8 cellular contexts compared by ENCODE assay signal in the genomic region with DNA sequence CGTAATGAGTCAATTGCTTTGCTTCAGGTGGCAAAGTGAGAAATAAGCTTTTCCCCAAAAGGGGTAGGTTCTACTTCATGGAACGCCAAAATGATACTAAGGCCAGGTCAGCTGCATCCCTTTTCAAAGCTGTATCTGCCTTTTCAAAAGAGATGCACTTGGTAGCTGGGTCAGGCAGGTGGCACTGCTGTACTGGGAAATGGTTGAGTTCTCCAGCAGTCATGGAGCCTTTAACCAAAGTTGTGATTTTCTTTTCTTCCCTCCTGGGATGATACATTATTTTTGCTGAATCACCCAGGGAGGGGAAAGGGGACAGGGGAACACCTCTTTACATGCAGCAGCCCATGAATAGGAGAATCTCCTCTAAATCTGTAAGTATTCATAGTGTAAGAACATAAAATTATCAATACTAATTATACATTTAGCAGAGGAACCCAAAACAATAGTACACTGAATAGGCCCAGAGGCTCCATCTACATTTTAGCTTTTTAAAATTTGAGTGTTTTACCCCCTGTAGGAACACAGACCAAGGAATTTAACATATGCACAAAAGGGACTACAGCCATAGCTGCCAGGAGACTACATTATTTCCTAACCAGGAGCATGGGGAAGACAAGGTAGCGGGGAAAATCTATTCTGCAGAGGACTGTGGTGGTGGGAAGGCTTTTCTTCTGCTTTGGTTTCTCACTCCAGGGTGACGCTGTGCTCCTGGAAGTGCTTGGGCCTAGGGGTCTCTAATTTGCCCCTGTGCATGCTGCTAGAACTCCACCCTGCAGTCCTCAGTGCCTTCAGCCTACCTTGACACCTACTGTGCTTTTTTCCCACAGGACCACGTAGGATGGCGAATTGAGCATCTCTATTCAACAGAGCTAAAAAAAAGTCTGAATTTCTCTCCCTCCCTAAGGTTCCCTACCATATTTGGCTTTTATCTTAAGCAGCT. TPM values are rescaled to one million over a fixed set of nuclear protein-coding genes. Genes with fewer than 3 reads are reported as not detected.
A peak's percentile ranks its signal among the peaks of the same experiment; 100 is the strongest.
DNase-seq lines count a peak whose midpoint lies in the region; ATAC-seq and TF ChIP-seq lines count a peak whose summit lies in the region.

No MANE protein-coding gene starts in this region.

- H3K4me3 ChIP-seq in foreskin fibroblast (ENCODE audit: low read depth in 1 of 2, low read length in 2 of 2): no peak overlapping the region
- H3K4me3 ChIP-seq in neuronal stem cell (ENCODE audit: low read length in 2 of 2): no peak overlapping the region
- H3K4me3 ChIP-seq in upper lobe of right lung: no peak overlapping the region

- H2BK120ac ChIP-seq in neuronal stem cell (ENCODE audit: low read depth, low read length): no peak overlapping the region

- DNase-seq in G401 (ENCODE audit: low spot score) (peak; percentile 89), OCI-M1 (lab: John Stamatoyannopoulos, UW) (peak; percentile 71), foreskin fibroblast (peak; percentile 56 to 84), neuronal stem cell (ENCODE audit: low spot score) (peak; percentile 31), upper lobe of right lung (no peak)
- DNase-seq in activated T-helper 2 cell treated with anti-CD3 and anti-CD28 coated beads, Interferon-gamma antibody, Interleukin-2, Interleukin-4, amounts not matched to agents 10 μg/mL and 5 μg/mL and 100 μg/mL, durations not matched to agents 14 hours and 24 hours and 36 hours (ENCODE audit: low spot score): peak; percentile 22

- H3K27me3 Mint-ChIP-seq in activated T-helper 2 cell treated with anti-CD3 and anti-CD28 coated beads, Interferon-gamma antibody, Interleukin-2, Interleukin-4, amounts not matched to agents 10 μg/mL and 5 μg/mL and 100 μg/mL, durations not matched to agents 14 hours and 24 hours and 36 hours (ENCODE audit: low read depth): no peaks in the 10 kb centered on the region

- no peaks in the 10 kb centered on the region for H3K9me3 Mint-ChIP-seq in activated T-helper 2 cell treated with anti-CD3 and anti-CD28 coated beads, Interferon-gamma antibody, Interleukin-2, Interleukin-4, amounts not matched to agents 10 μg/mL and 5 μg/mL and 100 μg/mL, durations not matched to agents 14 hours and 24 hours and 36 hours

- H3K9ac ChIP-seq in neuronal stem cell (ENCODE audit: low read depth, low read length, poor library complexity): peak overlapping the region; percentile 38

- H3K4me1 ChIP-seq in neuronal stem cell (ENCODE audit: control insufficient read depth in 2 of 2, insufficient read depth in 1 of 2, low read depth in 1 of 2, low read length in 2 of 2): peaks cover 2 to 3% of the 10 kb centered on the region in 2 donors
- H3K4me1 ChIP-seq in upper lobe of right lung: no peaks in the 10 kb centered on the region

- no peak overlapping the region for H2AK5ac ChIP-seq in neuronal stem cell (ENCODE audit: low read depth, low read length)

- no peak overlapping the region for H2BK5ac ChIP-seq in neuronal stem cell (ENCODE audit: low read length)

- no peak overlapping the region for H3K4me2 ChIP-seq in neuronal stem cell (ENCODE audit: insufficient read depth, low read length, poor library complexity, severe bottlenecking)

- no peak overlapping the region for H2AFZ ChIP-seq in neuronal stem cell (ENCODE audit: low read length)

- H3K4me3 Mint-ChIP-seq in activated T-helper 2 cell treated with anti-CD3 and anti-CD28 coated beads, Interferon-gamma antibody, Interleukin-2, Interleukin-4, amounts not matched to agents 10 μg/mL and 5 μg/mL and 100 μg/mL, durations not matched to agents 14 hours and 24 hours and 36 hours (ENCODE audit: low read depth): no peak overlapping the region

- no peaks in the 10 kb centered on the region for H3K4me1 Mint-ChIP-seq in activated T-helper 2 cell treated with anti-CD3 and anti-CD28 coated beads, Interferon-gamma antibody, Interleukin-2, Interleukin-4, amounts not matched to agents 10 μg/mL and 5 μg/mL and 100 μg/mL, durations not matched to agents 14 hours and 24 hours and 36 hours (ENCODE audit: low read depth)

- no peak overlapping the region for H2BK12ac ChIP-seq in neuronal stem cell (ENCODE audit: low read length)

- no peak overlapping the region for H4K8ac ChIP-seq in neuronal stem cell (ENCODE audit: low read depth, low read length)

- intact Hi-C loops in activated T-helper 2 cell treated with anti-CD3 and anti-CD28 coated beads, Interferon-gamma antibody, Interleukin-2, Interleukin-4, amounts not matched to agents 10 μg/mL and 5 μg/mL and 100 μg/mL, durations not matched to agents 14 hours and 24 hours and 36 hours (cut with micrococcal nuclease): loop anchor here (1.0 to 5.0 kb wide), 4 partner anchors 39 to 416 kb away; partner anchors contain the start of gene SLC26A4
- intact Hi-C loops in upper lobe of right lung (cut with DNase I): loop anchor here (5.0 kb wide), 1 partner anchor 259 kb away; no protein-coding TSS in a partner anchor

- no peak overlapping the region for H2BK15ac ChIP-seq in neuronal stem cell (ENCODE audit: low read length)

- H3K9me3 ChIP-seq in neuronal stem cell (replicated peaks in 1 of 2; ENCODE audit: control insufficient read depth in 2 of 2, insufficient read depth in 1 of 2, low read depth in 1 of 2, low read length in 2 of 2): no peaks in the 10 kb centered on the region
- H3K9me3 ChIP-seq in upper lobe of right lung: no peaks in the 10 kb centered on the region

- peaks cover 4 to 5% of the 10 kb centered on the region in 2 donors for H3K36me3 ChIP-seq in neuronal stem cell (replicated peaks in 1 of 2; ENCODE audit: control insufficient read depth in 2 of 2, insufficient read depth in 2 of 2, low read length in 2 of 2)
- H3K36me3 ChIP-seq in upper lobe of right lung: no peaks in the 10 kb centered on the region

- WGBS in neuronal stem cell (ENCODE audit: extremely low coverage in 2 of 2, insufficient read length in 2 of 2, insufficient replicate concordance in 1 of 2), 2 donors: no CpG with 5 or more reads among the region's 6 CpGs

- ATAC-seq in HG03460 (IDR thresholded peaks at IDR 0.05; ENCODE audit: unreplicated experiment): peak; percentile 68
- peak; percentile 89 for ATAC-seq in upper lobe of right lung
- ATAC-seq in GM19395 (IDR thresholded peaks at IDR 0.05; ENCODE audit: unreplicated experiment): no peak

- in situ Hi-C loops in G401 (cut with HindIII; ENCODE audit: low sequenced_read_pairs): no loop called here

- H3K27me3 ChIP-seq in neuronal stem cell (ENCODE audit: control insufficient read depth in 3 of 3, insufficient read depth in 3 of 3, low read depth in 1 of 3, low read length in 3 of 3) (no peaks in the 10 kb centered on the region), upper lobe of right lung (no peaks in the 10 kb centered on the region)

- no peaks in the 10 kb centered on the region for H3K36me3 Mint-ChIP-seq in activated T-helper 2 cell treated with anti-CD3 and anti-CD28 coated beads, Interferon-gamma antibody, Interleukin-2, Interleukin-4, amounts not matched to agents 10 μg/mL and 5 μg/mL and 100 μg/mL, durations not matched to agents 14 hours and 24 hours and 36 hours (ENCODE audit: low read depth)

- TF ChIP-seq CTCF in foreskin fibroblast (IDR thresholded peaks at IDR 0.05; ENCODE audit: low read depth, low read length): peak; percentile 79
- peak; percentile 68 for TF ChIP-seq CTCF in upper lobe of right lung (IDR thresholded peaks at IDR 0.05)

- H4K91ac ChIP-seq in neuronal stem cell (ENCODE audit: low read depth, low read length, poor library complexity): no peak overlapping the region

- H3K27ac ChIP-seq in neuronal stem cell (replicated peaks; ENCODE audit: low read length) (no peak overlapping the region), upper lobe of right lung (no peak overlapping the region)

- H3K4ac ChIP-seq in neuronal stem cell (ENCODE audit: low read length): no peak overlapping the region

- H3K18ac ChIP-seq in neuronal stem cell (ENCODE audit: low read length): no peak overlapping the region

- H3K23ac ChIP-seq in neuronal stem cell (ENCODE audit: low read depth, low read length, poor library complexity): no peak overlapping the region

- H3K14ac ChIP-seq in neuronal stem cell (ENCODE audit: low read length): no peak overlapping the region

- H3K79me1 ChIP-seq in neuronal stem cell (ENCODE audit: low read depth, low read length): no peaks in the 10 kb centered on the region

- H3K27ac Mint-ChIP-seq in activated T-helper 2 cell treated with anti-CD3 and anti-CD28 coated beads, Interferon-gamma antibody, Interleukin-2, Interleukin-4, amounts not matched to agents 10 μg/mL and 5 μg/mL and 100 μg/mL, durations not matched to agents 14 hours and 24 hours and 36 hours: no peak overlapping the region

RNA-seq across cellular contexts. Expression of gene GPR22, which starts 6.4 kb away (rescaled TPM):
- total RNA-seq in G401 (2014; rRNA removed; shearing (Covaris generic)): not detected in 2 replicates
- not detected in 2 replicates for total RNA-seq in activated T-helper 2 cell treated with anti-CD3 and anti-CD28 coated beads, Interferon-gamma antibody, Interleukin-2, Interleukin-4, amounts not matched to agents 10 μg/mL and 5 μg/mL and 100 μg/mL, durations not matched to agents 14 hours and 24 hours and 36 hours
- not detected for polyA plus RNA-seq in neuronal stem cell (2013, experiment 1 of 2)
- not detected for polyA plus RNA-seq in neuronal stem cell (2013, experiment 2 of 2)
- total RNA-seq in upper lobe of right lung: not detected
